ENCODE assay signal across 19 cellular contexts in genomic region chr9:132808645-132809044, GRCh38.
DNase-seq lines count a peak whose midpoint lies in the region; ATAC-seq, FAIRE-seq and TF ChIP-seq lines count a peak whose summit lies in the region.
"Had no signal": no experiment of that assay in that cellular context is flagged by ENCODE, and none has a peak within 500 bp of the region (broad histone marks: within the 10 kb centered on the region; RNA-seq: fewer than 3 reads in every experiment).

No MANE protein-coding gene starts in this region.

- H3K9me3 ChIP-seq in kidney (ENCODE audit: control insufficient read depth in 1 of 2, low read length in 2 of 2) = no peaks in the 10 kb centered on the region
- H3K9me3 ChIP-seq: BLaER1 treated with 17β-estradiol and CSF1 and Interleukin-3, amounts not matched to agents 10 nM and 100 nM had no signal

- ATAC-seq in stimulated activated naive CD8-positive, alpha-beta T cell treated with anti-CD3 and anti-CD28 coated beads, Interleukin-15, Interleukin-2, amounts not matched to agents 100 U/mL and 50 U/mL, for 24 hours = peak; percentile 29
- no peak for ATAC-seq in stimulated activated naive CD8-positive, alpha-beta T cell treated with anti-CD3 and anti-CD28 coated beads, Interleukin-15, amount 100 ng/mL, for 72 hours
- ATAC-seq: CD8-positive, alpha-beta T cell; GM12878 had no signal

- intact Hi-C loops in kidney (cut with DNase I) = no loop called here

- H3K36me3 Mint-ChIP-seq in type B pancreatic cell (peaks cover 4% of the 10 kb centered on the region), progenitor cell of endocrine pancreas (ENCODE audit: insufficient read depth) (no peaks in the 10 kb centered on the region)
- H3K36me3 Mint-ChIP-seq: CD8-positive, alpha-beta T cell had no signal

- no peak overlapping the region for H3K27ac Mint-ChIP-seq in stimulated activated naive CD8-positive, alpha-beta T cell treated with anti-CD3 and anti-CD28 coated beads, Interleukin-15, amount 100 ng/mL, for 72 hours
- peak overlapping the region; percentile 18 for H3K27ac Mint-ChIP-seq in type B pancreatic cell
- no peak overlapping the region for H3K27ac Mint-ChIP-seq in progenitor cell of endocrine pancreas
- H3K27ac Mint-ChIP-seq: B cell; CD8-positive, alpha-beta T cell had no signal

- no peaks in the 10 kb centered on the region for H3K36me3 ChIP-seq in kidney (ENCODE audit: control insufficient read depth in 1 of 2, insufficient read depth in 2 of 2, low read length in 2 of 2)
- H3K36me3 ChIP-seq: BLaER1 treated with 17β-estradiol and CSF1 and Interleukin-3, amounts not matched to agents 10 nM and 100 nM had no signal

- DNase-seq in stimulated activated naive CD8-positive, alpha-beta T cell treated with anti-CD3 and anti-CD28 coated beads, Interleukin-15, Interleukin-2, amounts not matched to agents 100 U/mL and 50 U/mL, for 24 hours = no peak
- no peak for DNase-seq in stimulated activated naive CD8-positive, alpha-beta T cell treated with anti-CD3 and anti-CD28 coated beads, Interleukin-15, amount 100 ng/mL, for 72 hours
- peak; percentile 36 for DNase-seq in kidney
- DNase-seq in type B pancreatic cell (ENCODE audit: extremely low spot score, unreplicated experiment) = no peak
- no peak for DNase-seq in GM13977 (ENCODE audit: low spot score)
- DNase-seq in progenitor cell of endocrine pancreas (ENCODE audit: low spot score, unreplicated experiment) = no peak
- DNase-seq: Calu3; CD8-positive, alpha-beta T cell; DMS53; DND-41; EL; GM23248; HCEC 1CT had no signal

- H3K27ac ChIP-seq in kidney (ENCODE audit: low read depth in 2 of 2, low read length in 2 of 2) = no peak overlapping the region
- H3K27ac ChIP-seq: BLaER1 treated with 17β-estradiol and CSF1 and Interleukin-3, amounts not matched to agents 10 nM and 100 nM; GM23248; HL-60 had no signal

- H3K4me1 Mint-ChIP-seq in stimulated activated naive CD8-positive, alpha-beta T cell treated with anti-CD3 and anti-CD28 coated beads, Interleukin-15, amount 100 ng/mL, for 72 hours = no peaks in the 10 kb centered on the region
- H3K4me1 Mint-ChIP-seq in type B pancreatic cell (ENCODE audit: unreplicated experiment) (peaks cover 30% of the 10 kb centered on the region), progenitor cell of endocrine pancreas (ENCODE audit: low read depth) (no peaks in the 10 kb centered on the region)

- no peaks in the 10 kb centered on the region for H3K9me3 Mint-ChIP-seq in stimulated activated naive CD8-positive, alpha-beta T cell treated with anti-CD3 and anti-CD28 coated beads, Interleukin-15, amount 100 ng/mL, for 72 hours
- no peaks in the 10 kb centered on the region for H3K9me3 Mint-ChIP-seq in type B pancreatic cell
- no peaks in the 10 kb centered on the region for H3K9me3 Mint-ChIP-seq in progenitor cell of endocrine pancreas (ENCODE audit: low read depth)
- H3K9me3 Mint-ChIP-seq: CD8-positive, alpha-beta T cell had no signal

- H3K4me3 Mint-ChIP-seq in stimulated activated naive CD8-positive, alpha-beta T cell treated with anti-CD3 and anti-CD28 coated beads, Interleukin-15, amount 100 ng/mL, for 72 hours = no peak overlapping the region
- H3K4me3 Mint-ChIP-seq in type B pancreatic cell (no peak overlapping the region), progenitor cell of endocrine pancreas (ENCODE audit: low read depth) (no peak overlapping the region)
- H3K4me3 Mint-ChIP-seq: B cell; CD8-positive, alpha-beta T cell had no signal

- H3K27me3 Mint-ChIP-seq in stimulated activated naive CD8-positive, alpha-beta T cell treated with anti-CD3 and anti-CD28 coated beads, Interleukin-15, amount 100 ng/mL, for 72 hours = peaks cover 85% of the 10 kb centered on the region
- H3K27me3 Mint-ChIP-seq in type B pancreatic cell = peaks cover 25% of the 10 kb centered on the region
- peaks cover 27% of the 10 kb centered on the region for H3K27me3 Mint-ChIP-seq in progenitor cell of endocrine pancreas

- TF ChIP-seq CTCF in kidney (IDR thresholded peaks at IDR 0.05; ENCODE audit: borderline replicate concordance, extremely low read depth, insufficient read depth) (no peak), type B pancreatic cell (conservative IDR thresholded peaks at IDR 0.05) (no peak), GM13977 (IDR thresholded peaks at IDR 0.05; ENCODE audit: extremely low read depth, insufficient read depth, missing control alignments) (no peak), progenitor cell of endocrine pancreas (IDR thresholded peaks at IDR 0.05; ENCODE audit: unreplicated experiment) (no peak)

- FAIRE-seq in kidney (lab: Jason Lieb, UNC) = no peak
- FAIRE-seq: GM12878, GM19239, H54 had no signal

- no peak overlapping the region for H3K4me3 ChIP-seq in kidney (ENCODE audit: low read length in 2 of 2)
- H3K4me3 ChIP-seq: BLaER1 treated with 17β-estradiol and CSF1 and Interleukin-3, amounts not matched to agents 10 nM and 100 nM; GM12878; GM23248 had no signal

- no peak overlapping the region for H3K9ac ChIP-seq in kidney (ENCODE audit: low read length in 2 of 2)
- H3K9ac ChIP-seq: GM23248 had no signal

- H3K4me1 ChIP-seq in kidney (ENCODE audit: control insufficient read depth in 1 of 2, insufficient read depth in 1 of 2, low read depth in 1 of 2, low read length in 2 of 2) = no peaks in the 10 kb centered on the region

- in situ Hi-C loops in GM13977 (cut with MboI; ENCODE audit: low pct_unique_long_range_greater_than_20kb, low sequenced_read_pairs, unreplicated experiment) = no loop called here
